In genomic region chr1:160681067-160681890, GRCh38 we compare ENCODE assay signal across 8 cellular contexts. TPM values are rescaled to one million over a fixed set of nuclear protein-coding genes. Genes with fewer than 3 reads are reported as not detected.
A peak's percentile ranks its signal among the peaks of the same experiment; 100 is the strongest.
DNase-seq lines count a peak whose midpoint lies in the region; ATAC-seq and TF ChIP-seq lines count a peak whose summit lies in the region.

No MANE protein-coding gene starts in this region.

- peaks cover 4% of the 10 kb centered on the region for H3K4me1 Mint-ChIP-seq in mesothelial cell of epicardium
- peaks cover 62% of the 10 kb centered on the region for H3K4me1 Mint-ChIP-seq in stimulated activated memory B cell treated with anti-CD40 and anti-IgM and Interleukin-4, amounts not matched to agents 10 μg/mL and 1 μg/mL and 100 μg/mL, for 72 hours

- H3K27ac Mint-ChIP-seq in mesothelial cell of epicardium, result no peak overlapping the region
- peak overlapping the region; percentile 75 for H3K27ac Mint-ChIP-seq in stimulated activated memory B cell treated with anti-CD40 and anti-IgM and Interleukin-4, amounts not matched to agents 10 μg/mL and 1 μg/mL and 100 μg/mL, for 72 hours

- no peaks in the 10 kb centered on the region for H3K36me3 Mint-ChIP-seq in mesothelial cell of epicardium
- peaks cover 73% of the 10 kb centered on the region for H3K36me3 Mint-ChIP-seq in stimulated activated memory B cell treated with anti-CD40 and anti-IgM and Interleukin-4, amounts not matched to agents 10 μg/mL and 1 μg/mL and 100 μg/mL, for 72 hours

- H3K27me3 Mint-ChIP-seq in mesothelial cell of epicardium (ENCODE audit: low read depth), result no peaks in the 10 kb centered on the region
- no peaks in the 10 kb centered on the region for H3K27me3 Mint-ChIP-seq in stimulated activated memory B cell treated with anti-CD40 and anti-IgM and Interleukin-4, amounts not matched to agents 10 μg/mL and 1 μg/mL and 100 μg/mL, for 72 hours

- DNase-seq in DMS153 (lab: John Stamatoyannopoulos, UW) (peak; percentile 39), H7 (peak; percentile 73), NCI-H226 (peak; percentile 19), dermis blood vessel endothelial cell (peak; percentile 47), mesothelial cell of epicardium (ENCODE audit: low spot score in 2 of 2, unreplicated experiment in 2 of 2) (peak; percentile 41 to 67)
- DNase-seq in activated CD4-positive, alpha-beta T cell treated with anti-CD3 and anti-CD28 coated beads for 24 hours (ENCODE audit: low read depth in 2 of 2), result peak; percentile 76 to 85

- peak; percentile 84 for ATAC-seq in stimulated activated memory B cell treated with anti-CD40 and anti-IgM and Interleukin-4, amounts not matched to agents 10 μg/mL and 1 μg/mL and 100 μg/mL, for 72 hours
- no peak for ATAC-seq in HG03460 (IDR thresholded peaks at IDR 0.05; ENCODE audit: unreplicated experiment)

- no peak overlapping the region for H3K4me3 Mint-ChIP-seq in mesothelial cell of epicardium
- no peak overlapping the region for H3K4me3 Mint-ChIP-seq in stimulated activated memory B cell treated with anti-CD40 and anti-IgM and Interleukin-4, amounts not matched to agents 10 μg/mL and 1 μg/mL and 100 μg/mL, for 72 hours

- H3K4me3 ChIP-seq in H7 (ENCODE audit: insufficient read depth, low read depth, low read length), result no peak overlapping the region

- H3K36me3 ChIP-seq in H7 (replicated peaks; ENCODE audit: control insufficient read depth, insufficient read depth, low read length), result no peaks in the 10 kb centered on the region

- peak; percentile 51 for TF ChIP-seq CTCF in mesothelial cell of epicardium (IDR thresholded peaks at IDR 0.05; ENCODE audit: unreplicated experiment)

- H3K27me3 ChIP-seq in H7 (ENCODE audit: control insufficient read depth, insufficient read depth, low read length), result no peaks in the 10 kb centered on the region; the same call in 1 of the 2 replicates

- H3K9me3 Mint-ChIP-seq in mesothelial cell of epicardium, result peaks cover 3% of the 10 kb centered on the region
- no peaks in the 10 kb centered on the region for H3K9me3 Mint-ChIP-seq in stimulated activated memory B cell treated with anti-CD40 and anti-IgM and Interleukin-4, amounts not matched to agents 10 μg/mL and 1 μg/mL and 100 μg/mL, for 72 hours

RNA-seq across cellular contexts. Expression of gene CD48, which starts 30.3 kb away (rescaled TPM):
- total RNA-seq in H7 (2014; rRNA removed; shearing (Covaris generic)), result 0.74 and 2.2 TPM in 2 replicates
- total RNA-seq in dermis blood vessel endothelial cell (not detected in 2 replicates), mesothelial cell of epicardium (0.31 to 0.57 TPM (median 0.56 TPM) in 3 replicates)

RNA-seq across cellular contexts. Expression of gene SLAMF1, which starts 34.4 kb away (rescaled TPM):
- total RNA-seq in H7 (2014; rRNA removed; shearing (Covaris generic)), result not detected in 2 replicates
- total RNA-seq in dermis blood vessel endothelial cell (not detected in 2 replicates), mesothelial cell of epicardium (not detected in 3 replicates)

RNA-seq across cellular contexts. Expression of gene SLAMF7, which starts 57.8 kb away (rescaled TPM):
- total RNA-seq in H7 (2014; rRNA removed; shearing (Covaris generic)), result 0.24 TPM in 1 of 2 replicates, not detected in the other
- not detected in 2 replicates for total RNA-seq in dermis blood vessel endothelial cell
- total RNA-seq in mesothelial cell of epicardium, result not detected in 3 replicates

Comparison
In these comparisons a context has a peak if more than half of its experiments do, and no peak if none do; other contexts are left out.
1. DNase-seq: peak in every context shown above with its lines; median percentile 80 in activated CD4-positive, alpha-beta T cell treated with anti-CD3 and anti-CD28 coated beads for 24 hours; 73 in H7; 54 in mesothelial cell of epicardium; 47 in dermis blood vessel endothelial cell; 39 in DMS153; 19 in NCI-H226.